In genomic region chr12:65878540-65878939, GRCh38 we compare ENCODE assay signal across 12 cellular contexts. TPM values are rescaled to one million over a fixed set of nuclear protein-coding genes. Genes with fewer than 3 reads are reported as not detected.
A peak's percentile ranks its signal among the peaks of the same experiment; 100 is the strongest.
DNase-seq lines count a peak whose midpoint lies in the region; TF ChIP-seq lines count a peak whose summit lies in the region.
"Had no signal": no experiment of that assay in that cellular context is flagged by ENCODE, and none has a peak within 500 bp of the region (broad histone marks: within the 10 kb centered on the region; RNA-seq: fewer than 3 reads in every experiment).

No MANE protein-coding gene starts in this region.

- H3K9me3 ChIP-seq in tibial nerve = no peaks in the 10 kb centered on the region
- H3K9me3 ChIP-seq: thoracic aorta had no signal

- H3K27ac ChIP-seq in VCaP (peak overlapping the region; percentile 55; the same call in 1 of the 2 replicates), tibial nerve (no peak overlapping the region)
- H3K27ac ChIP-seq: thoracic aorta had no signal

- H3K36me3 ChIP-seq in tibial nerve = no peaks in the 10 kb centered on the region
- H3K36me3 ChIP-seq: thoracic aorta had no signal

- no peaks in the 10 kb centered on the region for H3K27me3 ChIP-seq in tibial nerve

- no peak for TF ChIP-seq POLR2A in tibial nerve (IDR thresholded peaks at IDR 0.05)

- H3K4me3 ChIP-seq in tibial nerve = no peak overlapping the region
- H3K4me3 ChIP-seq: thoracic aorta had no signal

- TF ChIP-seq EP300 in tibial nerve (IDR thresholded peaks at IDR 0.05) = no peak

- WGBS in tibial nerve, 2 donors = 49 to 50% methylated on average over 2 of the region's 2 CpGs

- TF ChIP-seq CTCF in VCaP (conservative IDR thresholded peaks at IDR 0.05) = peak; percentile 79
- TF ChIP-seq CTCF in tibial nerve (IDR thresholded peaks at IDR 0.05) = peak in 3 of 5 experiments; percentile 25 to 38 (median 34)

- peaks cover 0 to 67% (median 16%) of the 10 kb centered on the region in 4 donors for H3K4me1 ChIP-seq in tibial nerve

- DNase-seq in NCI-H82 (lab: John Stamatoyannopoulos, UW) (peak; percentile 8), NCI-H82 treated with DMSO at 0.1 percent for 48 hours (lab: John Stamatoyannopoulos, UW; ENCODE audit: unreplicated experiment) (no peak), glomerular visceral epithelial cell (ENCODE audit: extremely low spot score) (peak; percentile 39), tibial nerve (ENCODE audit: low spot score in 2 of 2) (no peak), NCI-H2029 (lab: John Stamatoyannopoulos, UW) (no peak), NCI-H524 (lab: John Stamatoyannopoulos, UW) (no peak)
- no peak for DNase-seq in activated CD4-positive, alpha-beta T cell treated with anti-CD3 and anti-CD28 coated beads for 4 hours
- DNase-seq: AML-193; naive B cell; stimulated activated CD4-positive, alpha-beta T cell treated with anti-CD3 and anti-CD28 coated beads, Interleukin-2, amount 100 ng/mL, for 48 hours had no signal

RNA-seq across cellular contexts. Expression of gene HMGA2, which starts 54.3 kb away (rescaled TPM):
- 1 to 10 TPM in 2 of 4 donors, under 1 TPM in 2; 0.42 to 1.7 (median 1.0) TPM for total RNA-seq in tibial nerve

Comparison
In these comparisons a context has a peak if more than half of its experiments do, and no peak if none do; other contexts are left out.
1. DNase-seq: peak in NCI-H82 (single experiment) and glomerular visceral epithelial cell (single experiment); none in NCI-H82 treated with DMSO at 0.1 percent for 48 hours (single experiment), tibial nerve (0 of 2), NCI-H2029 (single experiment), NCI-H524 (0 of 2) and activated CD4-positive, alpha-beta T cell treated with anti-CD3 and anti-CD28 coated beads for 4 hours (0 of 2).